Comparison of ENCODE assay signal across 8 cellular contexts in the genomic region with DNA sequence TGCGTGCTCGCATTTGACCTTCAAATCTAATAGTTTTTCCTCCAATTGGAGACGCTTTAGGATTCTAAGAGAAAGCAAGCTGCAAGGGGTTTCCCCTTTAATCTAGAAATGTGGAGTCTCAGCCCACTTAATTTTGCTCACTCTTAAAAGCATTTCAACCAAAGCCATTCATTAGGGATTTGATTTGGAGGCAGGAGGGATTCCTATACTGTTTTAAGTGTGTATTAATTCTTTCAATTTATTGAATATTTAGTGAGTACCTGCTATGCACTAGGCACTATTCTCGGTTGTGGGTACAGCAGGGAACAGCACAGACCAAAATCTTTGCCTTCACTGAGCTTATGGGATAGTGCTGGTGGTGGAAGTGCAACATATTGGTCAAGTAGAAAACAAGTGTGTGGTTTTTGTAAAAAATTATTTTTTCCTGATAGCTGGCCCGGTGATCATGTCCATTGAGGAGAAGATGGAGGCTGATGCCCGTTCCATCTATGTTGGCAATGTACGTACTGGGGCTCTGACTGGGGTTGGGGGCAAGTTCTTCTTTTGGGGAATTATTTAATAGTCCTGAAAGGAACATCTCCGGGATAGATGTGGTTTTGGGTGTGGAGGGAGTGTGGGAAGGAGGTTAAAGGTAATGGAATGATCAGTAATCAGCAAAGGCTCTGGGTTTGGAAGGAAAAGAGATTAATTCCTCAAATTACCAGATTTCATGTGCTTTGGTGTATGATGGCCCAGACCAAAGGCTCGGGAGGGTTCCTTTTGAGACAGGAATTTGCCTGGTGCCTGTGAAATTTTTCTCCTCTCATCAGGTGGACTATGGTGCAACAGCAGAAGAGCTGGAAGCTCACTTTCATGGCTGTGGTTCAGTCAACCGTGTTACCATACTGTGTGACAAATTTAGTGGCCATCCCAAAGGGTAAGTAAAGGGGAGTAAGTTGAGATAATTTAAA. TPM values are rescaled to one million over a fixed set of nuclear protein-coding genes. Genes with fewer than 3 reads are reported as not detected.
DNase-seq lines count a peak whose midpoint lies in the region; ATAC-seq and TF ChIP-seq lines count a peak whose summit lies in the region.

No MANE protein-coding gene starts in this region.

- 35 to 36% methylated on average over 10 of the region's 10 CpGs for WGBS in GM23248 (ENCODE audit: low coverage in 1 of 2, low lambda C conversion rate in 2 of 2, missing lambda C conversion rate in 2 of 2), 2 experiments

- TF ChIP-seq POLR2A in gastrocnemius medialis (IDR thresholded peaks at IDR 0.05) = no peak

- no peaks in the 10 kb centered on the region for H4K20me1 ChIP-seq in GM23248 (ENCODE audit: insufficient read depth)

- H3K9me3 ChIP-seq in GM23248 (ENCODE audit: low read depth) = no peaks in the 10 kb centered on the region
- H3K9me3 ChIP-seq in gastrocnemius medialis = no peaks in the 10 kb centered on the region

- H3K9me2 ChIP-seq in GM23248 (ENCODE audit: insufficient read depth) = no peaks in the 10 kb centered on the region

- H3K36me3 ChIP-seq in GM23248 (ENCODE audit: low read depth) (peaks cover 33% of the 10 kb centered on the region), gastrocnemius medialis (peaks cover 0 to 34% of the 10 kb centered on the region in 2 donors)

- intact Hi-C loops in gastrocnemius medialis (cut with DNase I; ENCODE audit: low total_unique reads) = loop anchor here (5.0 to 10.0 kb wide), 2 partner anchors 234 to 558 kb away; partner anchors contain the start of genes OXA1L and THTPA

- ATAC-seq in foreskin keratinocyte (no peak), gastrocnemius medialis (no peak)

- H3K4me3 ChIP-seq in GM23248 (peak overlapping the region; percentile 86), WI38 (ENCODE audit: low read depth, low read length) (peak overlapping the region; percentile 74), gastrocnemius medialis (peak overlapping the region; percentile 90 to 100 (median 96))

- no peak for TF ChIP-seq CTCF in WI38 (IDR thresholded peaks at IDR 0.05; ENCODE audit: low read depth, low read length)
- TF ChIP-seq CTCF in foreskin keratinocyte (conservative IDR thresholded peaks at IDR 0.05) = no peak
- TF ChIP-seq CTCF in gastrocnemius medialis (IDR thresholded peaks at IDR 0.05 in 4 of 5, conservative IDR thresholded peaks at IDR 0.05 in 1 of 5) = no peak

- DNase-seq in GM23248 (no peak), foreskin keratinocyte (no peak), gastrocnemius medialis (no peak), NCI-H82 treated with DMSO at 0.1 percent for 48 hours (lab: John Stamatoyannopoulos, UW; ENCODE audit: unreplicated experiment) (no peak), CD1c-positive myeloid dendritic cell (ENCODE audit: extremely low spot score) (no peak), EL (no peak)
- no peak for DNase-seq in stimulated activated CD4-positive, alpha-beta T cell treated with anti-CD3 and anti-CD28 coated beads, Interleukin-4, amount 100 ng/mL, for 4 hours

- in situ Hi-C loops in GM23248 (cut with MboI) = no loop called here
- in situ Hi-C loops in gastrocnemius medialis (cut with MboI; ENCODE audit: low sequenced_read_pairs in 4 of 4) = loop anchor here in 3 of 4 donors (10.0 to 25.0 kb wide), 7 partner anchors 142 to 1114 kb away; partner anchors contain the start of genes NGDN (in 2 of the 3), ABHD4 (in 1 of the 3), AP1G2 (in 1 of the 3) and CBLN3 (in 1 of the 3)

- H3K79me2 ChIP-seq in GM23248 (ENCODE audit: insufficient read depth) = peaks cover 32% of the 10 kb centered on the region

- H3F3A ChIP-seq in GM23248 (ENCODE audit: insufficient read depth) = peaks cover 59% of the 10 kb centered on the region

- H3K4me1 ChIP-seq in GM23248 (ENCODE audit: insufficient read depth) (peaks cover 8% of the 10 kb centered on the region), foreskin keratinocyte (no peaks in the 10 kb centered on the region), gastrocnemius medialis (peaks cover 13 to 25% of the 10 kb centered on the region in 2 donors)

- H2AFZ ChIP-seq in GM23248 = 0 out of 2 replicates have a peak overlapping the region, but pooled peaks have one; percentile 10

- H3K4me2 ChIP-seq in GM23248 (ENCODE audit: unreplicated experiment) = peak overlapping the region; percentile 93

- H3K27me3 ChIP-seq in GM23248 (replicated peaks; ENCODE audit: insufficient read depth) (no peaks in the 10 kb centered on the region), foreskin keratinocyte (no peaks in the 10 kb centered on the region), gastrocnemius medialis (no peaks in the 10 kb centered on the region)

- H3K27ac ChIP-seq in GM23248 (peak overlapping the region; percentile 91), foreskin keratinocyte (peak overlapping the region; percentile 87), gastrocnemius medialis (peak overlapping the region; percentile 98 to 100 (median 99))

- peak overlapping the region; percentile 97 for H3K9ac ChIP-seq in GM23248

RNA-seq across cellular contexts. Expression of gene PABPN1, which starts 1.6 kb away (rescaled TPM):
- total RNA-seq in GM23248 (2014; rRNA removed; shearing (Covaris generic)) = 60.3 and 65.5 TPM in 2 replicates
- polyA plus RNA-seq in GM23248 (2016; fragmentation: Nextera tagmentation; extraction: Ambion mirVana) = 57.8 and 61.2 TPM in 2 replicates
- 81.4 and 84.3 TPM in 2 replicates for total RNA-seq in foreskin keratinocyte
- polyA plus RNA-seq in foreskin keratinocyte = 140 and 149 TPM in 2 replicates
- 10 to 100 TPM; 15.7 to 32.8 (median 26.6) TPM for total RNA-seq in gastrocnemius medialis

RNA-seq across cellular contexts. Expression of gene BCL2L2, which starts 16.2 kb away (rescaled TPM):
- 22.5 and 35.0 TPM in 2 replicates for total RNA-seq in GM23248 (2014; rRNA removed; shearing (Covaris generic))
- polyA plus RNA-seq in GM23248 (2016; fragmentation: Nextera tagmentation; extraction: Ambion mirVana) (6.4 and 8.1 TPM in 2 replicates), foreskin keratinocyte (16.4 and 18.1 TPM in 2 replicates)
- total RNA-seq in foreskin keratinocyte (29.1 and 30.6 TPM in 2 replicates), gastrocnemius medialis (10 to 100 TPM; 13.4 to 24.9 (median 23.8) TPM)

RNA-seq across cellular contexts. Expression of gene PPP1R3E, which starts 20.2 kb away (rescaled TPM):
- total RNA-seq in GM23248 (2014; rRNA removed; shearing (Covaris generic)) = 4.1 and 4.3 TPM in 2 replicates
- polyA plus RNA-seq in GM23248 (2016; fragmentation: Nextera tagmentation; extraction: Ambion mirVana) (1.4 and 1.6 TPM in 2 replicates), foreskin keratinocyte (2.7 and 3.4 TPM in 2 replicates)
- total RNA-seq in foreskin keratinocyte (2.3 and 2.6 TPM in 2 replicates), gastrocnemius medialis (1 to 10 TPM; 5.9 to 7.9 (median 6.7) TPM)

RNA-seq across cellular contexts. Expression of gene SLC22A17, which starts 29.8 kb away (rescaled TPM):
- total RNA-seq in GM23248 (2014; rRNA removed; shearing (Covaris generic)) = 32.8 and 42.3 TPM in 2 replicates
- 16.5 and 20.4 TPM in 2 replicates for polyA plus RNA-seq in GM23248 (2016; fragmentation: Nextera tagmentation; extraction: Ambion mirVana)
- 5.0 and 8.0 TPM in 2 replicates for total RNA-seq in foreskin keratinocyte
- polyA plus RNA-seq in foreskin keratinocyte = 5.9 and 8.2 TPM in 2 replicates
- total RNA-seq in gastrocnemius medialis = 1 to 10 TPM in 2 of 4 donors, under 1 TPM in 2; 0.68 to 2.7 (median 1.4) TPM

RNA-seq across cellular contexts. Expression of gene HOMEZ, which starts 36.9 kb away (rescaled TPM):
- 7.6 and 8.7 TPM in 2 replicates for total RNA-seq in GM23248 (2014; rRNA removed; shearing (Covaris generic))
- polyA plus RNA-seq in GM23248 (2016; fragmentation: Nextera tagmentation; extraction: Ambion mirVana) (5.0 and 5.8 TPM in 2 replicates), foreskin keratinocyte (23.5 and 24.8 TPM in 2 replicates)
- total RNA-seq in foreskin keratinocyte (25.0 and 27.2 TPM in 2 replicates), gastrocnemius medialis (1 to 10 TPM; 7.8 to 10.0 (median 8.4) TPM)
